In the genomic region with DNA sequence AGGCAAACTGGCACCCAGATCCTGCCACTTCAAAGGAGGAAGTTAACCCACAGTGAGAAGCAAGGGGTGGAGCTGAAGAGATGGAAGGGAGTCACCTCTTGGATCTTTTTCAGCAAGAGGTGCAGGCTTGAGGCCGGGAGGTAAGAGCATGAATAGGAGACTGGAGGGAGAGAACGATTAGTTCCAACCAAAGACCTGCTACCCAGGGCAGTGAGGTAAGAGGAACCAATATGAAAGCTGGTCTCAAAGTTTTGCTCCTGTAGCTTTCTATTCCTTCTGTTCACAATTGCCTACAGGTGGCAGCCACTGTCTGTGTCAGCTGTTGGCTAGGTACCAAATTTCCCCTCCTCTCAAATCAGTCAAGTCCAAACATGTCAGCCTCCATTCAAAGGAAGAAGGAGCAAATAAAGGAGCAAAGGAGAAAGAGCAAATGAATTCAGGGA, we compare ENCODE assay signal across 9 cellular contexts. TPM values are rescaled to one million over a fixed set of nuclear protein-coding genes. Genes with fewer than 3 reads are reported as not detected.
A peak's percentile ranks its signal among the peaks of the same experiment; 100 is the strongest.
DNase-seq lines count a peak whose midpoint lies in the region; ATAC-seq and TF ChIP-seq lines count a peak whose summit lies in the region.
"Had no signal": no experiment of that assay in that cellular context is flagged by ENCODE, and none has a peak within 500 bp of the region (broad histone marks: within the 10 kb centered on the region; RNA-seq: fewer than 3 reads in every experiment).

No MANE protein-coding gene starts in this region.

- H3K9me3 Mint-ChIP-seq in HFFc6 = no peaks in the 10 kb centered on the region

- no peaks in the 10 kb centered on the region for H4K20me1 ChIP-seq in Loucy (ENCODE audit: insufficient read depth, low read length, poor library complexity, severe bottlenecking)

- no peaks in the 10 kb centered on the region for H3K27me3 ChIP-seq in Loucy (ENCODE audit: insufficient read depth, low read length, poor library complexity, severe bottlenecking)
- no peaks in the 10 kb centered on the region for H3K27me3 ChIP-seq in suprapubic skin

- no peak for TF ChIP-seq EP300 in suprapubic skin (IDR thresholded peaks at IDR 0.05)

- H3K27ac ChIP-seq in suprapubic skin = no peak overlapping the region
- H3K27ac ChIP-seq: 22Rv1 had no signal

- peak; percentile 75 for ATAC-seq in mucosa of descending colon

- intact Hi-C loops in mucosa of descending colon (cut with DNase I, micrococcal nuclease) = no loop called here

- peak overlapping the region; percentile 69 for H3K9ac ChIP-seq in Loucy (ENCODE audit: low read depth, low read length, poor library complexity, severe bottlenecking)

- 15% methylated on average over 2 of the region's 2 CpGs for WGBS in suprapubic skin

- peaks cover 37% of the 10 kb centered on the region for H3K4me1 ChIP-seq in Loucy (ENCODE audit: insufficient read depth, low read length, poor library complexity, severe bottlenecking)
- H3K4me1 ChIP-seq in mucosa of descending colon (ENCODE audit: low read depth) = no peaks in the 10 kb centered on the region
- H3K4me1 ChIP-seq in suprapubic skin = peaks cover 8% of the 10 kb centered on the region

- H3K27me3 Mint-ChIP-seq in HFFc6 (ENCODE audit: insufficient read depth) = peaks cover 63% of the 10 kb centered on the region

- peak overlapping the region; percentile 83 for H2AFZ ChIP-seq in Loucy (ENCODE audit: low read length)

- H3K4me3 ChIP-seq in Loucy (ENCODE audit: low read length, poor library complexity, severe bottlenecking) (peak overlapping the region; percentile 56), mucosa of descending colon (no peak overlapping the region), suprapubic skin (no peak overlapping the region)

- no peaks in the 10 kb centered on the region for H3K36me3 Mint-ChIP-seq in HFFc6 (ENCODE audit: low read depth)

- peak; percentile 59 for TF ChIP-seq CTCF in Loucy (conservative IDR thresholded peaks at IDR 0.05; ENCODE audit: low read length)
- TF ChIP-seq CTCF in mucosa of descending colon (IDR thresholded peaks at IDR 0.05) = no peak
- TF ChIP-seq CTCF in HFFc6 (IDR thresholded peaks at IDR 0.05) = no peak
- TF ChIP-seq CTCF in suprapubic skin (IDR thresholded peaks at IDR 0.05) = no peak

- H3K4me2 ChIP-seq in Loucy (ENCODE audit: low read depth, low read length, poor library complexity, severe bottlenecking) = peak overlapping the region; percentile 67

- no peak overlapping the region for H3K4me3 Mint-ChIP-seq in HFFc6

- H3K9me3 ChIP-seq in Loucy (ENCODE audit: insufficient read depth, low read depth, low read length) (no peaks in the 10 kb centered on the region), mucosa of descending colon (no peaks in the 10 kb centered on the region), suprapubic skin (no peaks in the 10 kb centered on the region)

- H3K79me2 ChIP-seq in Loucy (ENCODE audit: insufficient read depth, low read length) = no peaks in the 10 kb centered on the region

- no peaks in the 10 kb centered on the region for H3F3A ChIP-seq in Loucy (ENCODE audit: low read depth)

- no peak overlapping the region for H3K27ac Mint-ChIP-seq in HFFc6

- H3K9me2 ChIP-seq in Loucy (replicated peaks; ENCODE audit: low read depth, low read length) = no peaks in the 10 kb centered on the region

- no peaks in the 10 kb centered on the region for H3K4me1 Mint-ChIP-seq in HFFc6 (ENCODE audit: low read depth)

- H3K36me3 ChIP-seq in Loucy (ENCODE audit: insufficient read depth, low read length) (no peaks in the 10 kb centered on the region), mucosa of descending colon (ENCODE audit: low read depth) (no peaks in the 10 kb centered on the region), suprapubic skin (no peaks in the 10 kb centered on the region)

- DNase-seq in NCI-H1092 treated with DMSO at 0.1 percent for 48 hours (lab: John Stamatoyannopoulos, UW) (peak; percentile 2), NCI-H1092 (lab: John Stamatoyannopoulos, UW) (no peak), SHP77 (lab: John Stamatoyannopoulos, UW) (peak; percentile 30 to 47), mucosa of descending colon (peak in 1 of 3 donors; percentile 30), SKM-1 treated with dmso at 0.1 percent for 144 hours (lab: John Stamatoyannopoulos, UW; ENCODE audit: unreplicated experiment) (no peak), HFFc6 (no peak), suprapubic skin (ENCODE audit: low spot score in 2 of 2) (no peak)

- no peak for TF ChIP-seq POLR2A in suprapubic skin (IDR thresholded peaks at IDR 0.05)

RNA-seq across cellular contexts. Expression of a gene that starts 14.9 kb away (rescaled TPM):
- 1 to 10 TPM in 2 of 3 donors, under 1 TPM in 1; 0.81 to 2.0 (median 1.8) TPM for total RNA-seq in mucosa of descending colon
- total RNA-seq in HFFc6 (2021; fragmentation: NEBNext Ultra II Directional; extraction: Animal tissue kit (Norgen Biotek cat#: 25700)) = not detected
- total RNA-seq in suprapubic skin = not detected

RNA-seq across cellular contexts. Expression of a gene that starts 18.7 kb away (rescaled TPM):
- total RNA-seq in mucosa of descending colon (100 to 1,000 TPM; 167 to 444 (median 219) TPM), suprapubic skin (1 to 10 TPM in 1 of 4 donors, under 1 TPM in 3; 0.16 to 2.3 (median 0.58) TPM)
- under 1 TPM in 1 of 6 experiments, not detected in 5; 0.23 TPM for total RNA-seq in HFFc6 (2021; fragmentation: NEBNext Ultra II Directional; extraction: Animal tissue kit (Norgen Biotek cat#: 25700))

RNA-seq across cellular contexts. Expression of a gene that starts 24.9 kb away (rescaled TPM):
- total RNA-seq in mucosa of descending colon = 1 to 10 TPM; 3.5 to 8.6 (median 4.6) TPM
- 1 to 10 TPM; 3.6 to 4.6 (median 3.9) TPM for total RNA-seq in HFFc6 (2021; fragmentation: NEBNext Ultra II Directional; extraction: Animal tissue kit (Norgen Biotek cat#: 25700))
- total RNA-seq in suprapubic skin = 10 to 100 TPM in 2 of 4 donors, 1 to 10 TPM in 2; 6.6 to 12.1 (median 10.1) TPM

RNA-seq across cellular contexts. Expression of a gene that starts 47.3 kb away (rescaled TPM):
- total RNA-seq in mucosa of descending colon (10 to 100 TPM in 2 of 3 donors, 1 to 10 TPM in 1; 6.3 to 16.9 (median 10.2) TPM), suprapubic skin (10 to 100 TPM in 2 of 4 donors, 1 to 10 TPM in 2; 6.5 to 31.2 (median 9.5) TPM)
- 10 to 100 TPM; 13.0 to 22.1 (median 20.7) TPM for total RNA-seq in HFFc6 (2021; fragmentation: NEBNext Ultra II Directional; extraction: Animal tissue kit (Norgen Biotek cat#: 25700))

RNA-seq across cellular contexts. Expression of a gene that starts 57.7 kb away (rescaled TPM):
- total RNA-seq in mucosa of descending colon (10 to 100 TPM in 1 of 3 donors, 1 to 10 TPM in 2; 2.6 to 29.3 (median 3.9) TPM), suprapubic skin (10 to 100 TPM; 28.2 to 52.5 (median 36.9) TPM)
- 10 to 100 TPM; 37.9 to 48.1 (median 44.8) TPM for total RNA-seq in HFFc6 (2021; fragmentation: NEBNext Ultra II Directional; extraction: Animal tissue kit (Norgen Biotek cat#: 25700))

Comparison
In these comparisons a context has a peak if more than half of its experiments do, and no peak if none do; other contexts are left out.
1. DNase-seq: peak in NCI-H1092 treated with DMSO at 0.1 percent for 48 hours (single experiment) and SHP77 (2 of 2); none in NCI-H1092 (single experiment), SKM-1 treated with dmso at 0.1 percent for 144 hours (single experiment), HFFc6 (single experiment) and suprapubic skin (0 of 2).
2. RNA of a gene that starts 18.7 kb away (total RNA-seq): 167 to 444 TPM in mucosa of descending colon; 0.16 to 2.3 TPM in suprapubic skin and 0.23 TPM in HFFc6; every median in the first group is over 10 times any median in the second.